In genomic region chr3:99883693-99884092, GRCh38 we compare ENCODE assay signal across 22 cellular contexts.
DNase-seq lines count a peak whose midpoint lies in the region; ATAC-seq, FAIRE-seq and TF ChIP-seq lines count a peak whose summit lies in the region.
"Had no signal": no experiment of that assay in that cellular context is flagged by ENCODE, and none has a peak within 500 bp of the region (broad histone marks: within the 10 kb centered on the region; RNA-seq: fewer than 3 reads in every experiment).

No MANE protein-coding gene starts in this region.

- H3K4me2 ChIP-seq in OCI-LY7 (ENCODE audit: low read length): no peak overlapping the region
- H3K4me2 ChIP-seq: A549 had no signal

- ATAC-seq in T-helper 17 cell (no peak), gastrocnemius medialis (no peak)
- ATAC-seq: A549 had no signal

- H3K9me3 Mint-ChIP-seq in activated naive CD4-positive, alpha-beta T cell treated with anti-CD3 and anti-CD28 coated beads for 36 hours: no peaks in the 10 kb centered on the region
- H3K9me3 Mint-ChIP-seq: CD8-positive, alpha-beta T cell; HFFc6 had no signal

- no peak for TF ChIP-seq POLR2A in GM12891 (IDR thresholded peaks at IDR 0.05; ENCODE audit: low read depth, low read length)
- TF ChIP-seq POLR2A in gastrocnemius medialis (IDR thresholded peaks at IDR 0.05): no peak

- H3K79me2 ChIP-seq in OCI-LY7 (ENCODE audit: insufficient read depth, low read depth, low read length): no peaks in the 10 kb centered on the region

- H3K9me2 ChIP-seq in OCI-LY7 (ENCODE audit: insufficient read depth, low read length): no peaks in the 10 kb centered on the region

- H3K4me3 ChIP-seq in gastrocnemius medialis: no peak overlapping the region
- no peak overlapping the region for H3K4me3 ChIP-seq in OCI-LY7 (ENCODE audit: low read depth, low read length, poor library complexity, severe bottlenecking)
- H3K4me3 ChIP-seq: A549, HAP-1 had no signal

- no peak for TF ChIP-seq CTCF in gastrocnemius medialis (IDR thresholded peaks at IDR 0.05 in 4 of 5, conservative IDR thresholded peaks at IDR 0.05 in 1 of 5)
- TF ChIP-seq CTCF in OCI-LY7 (conservative IDR thresholded peaks at IDR 0.05; ENCODE audit: low read length): no peak

- CTCF ChIA-PET in OCI-LY7 (lab: Charles Lee; ENCODE audit: unreplicated experiment): no interaction called here
- CTCF ChIA-PET in activated naive CD4-positive, alpha-beta T cell treated with anti-CD3 and anti-CD28 coated beads for 36 hours (lab: Charles Lee): no interaction called here

- peak overlapping the region; percentile 2 for H3K4me3 Mint-ChIP-seq in T-helper 17 cell
- H3K4me3 Mint-ChIP-seq in activated naive CD4-positive, alpha-beta T cell treated with anti-CD3 and anti-CD28 coated beads for 36 hours: no peak overlapping the region
- H3K4me3 Mint-ChIP-seq: HFFc6 had no signal

- H2AFZ ChIP-seq in OCI-LY7 (ENCODE audit: low read length): no peak overlapping the region

- no peaks in the 10 kb centered on the region for H3K36me3 Mint-ChIP-seq in T-helper 17 cell (ENCODE audit: low read depth)
- H3K36me3 Mint-ChIP-seq in activated naive CD4-positive, alpha-beta T cell treated with anti-CD3 and anti-CD28 coated beads for 36 hours (ENCODE audit: low read depth): peaks cover 9% of the 10 kb centered on the region

- H3K4me1 ChIP-seq in gastrocnemius medialis (peaks cover 21 to 61% of the 10 kb centered on the region in 2 donors), OCI-LY7 (ENCODE audit: insufficient read depth, low read length, poor library complexity, severe bottlenecking) (no peaks in the 10 kb centered on the region)
- H3K4me1 ChIP-seq: A549, HAP-1 had no signal

- peaks cover 5% of the 10 kb centered on the region; the same call in 1 of the 2 replicates for H4K20me1 ChIP-seq in OCI-LY7 (ENCODE audit: insufficient read depth, low read length)

- H3K4me1 Mint-ChIP-seq in T-helper 17 cell: peaks cover 16% of the 10 kb centered on the region
- peaks cover 19% of the 10 kb centered on the region for H3K4me1 Mint-ChIP-seq in activated naive CD4-positive, alpha-beta T cell treated with anti-CD3 and anti-CD28 coated beads for 36 hours (ENCODE audit: low read depth)

- H3K27ac ChIP-seq in epithelial cell of prostate: peak overlapping the region; percentile 33
- peak overlapping the region; percentile 2 to 93 (median 91) for H3K27ac ChIP-seq in gastrocnemius medialis
- no peak overlapping the region for H3K27ac ChIP-seq in OCI-LY7 (ENCODE audit: low read depth, low read length, poor library complexity, severe bottlenecking)
- H3K27ac ChIP-seq: A549, C4-2B had no signal

- intact Hi-C loops in gastrocnemius medialis (cut with DNase I; ENCODE audit: low total_unique reads) (loop anchor here (2.0 kb wide), 1 partner anchor 33 kb away; no protein-coding TSS in a partner anchor), OCI-LY7 (cut with micrococcal nuclease; ENCODE audit: unreplicated experiment) (no loop called here)
- intact Hi-C loops in activated naive CD4-positive, alpha-beta T cell treated with anti-CD3 and anti-CD28 coated beads for 36 hours (cut with micrococcal nuclease): no loop called here

- POLR2A ChIA-PET in OCI-LY7 (lab: Charles Lee): interaction anchor here (1.1 kb wide), 1 partner anchor 15 kb away, joined by 3 read pairs; no protein-coding TSS in a partner anchor

- DNase-seq in GM12891 (ENCODE audit: insufficient read length, low spot score): no peak
- DNase-seq in T-helper 17 cell: no peak
- DNase-seq in epithelial cell of prostate (ENCODE audit: low read depth, low spot score): no peak
- DNase-seq in gastrocnemius medialis: no peak
- no peak for DNase-seq in OCI-LY7 (ENCODE audit: low spot score)
- DNase-seq in NOMO-1 (lab: John Stamatoyannopoulos, UW; ENCODE audit: unreplicated experiment in 2 of 2): no peak
- no peak for DNase-seq in activated naive CD4-positive, alpha-beta T cell treated with anti-CD3 and anti-CD28 coated beads for 36 hours
- DNase-seq: BE2C; CD8-positive, alpha-beta T cell; COR-L47; DMS153; DMS79 treated with DMSO at 0.1 percent for 48 hours; EL; GOT3; HFFc6 had no signal

- FAIRE-seq in GM12891 (lab: Jason Lieb, UNC): peak; percentile 13
- FAIRE-seq: A549, D721Med, G401.6, GM12892, HTR-8/SVneo had no signal

- H3K9me3 ChIP-seq in T-helper 17 cell (ENCODE audit: control insufficient read depth, low read length, poor library complexity, severe bottlenecking) (no peaks in the 10 kb centered on the region), gastrocnemius medialis (no peaks in the 10 kb centered on the region), OCI-LY7 (ENCODE audit: low read length) (no peaks in the 10 kb centered on the region)
- H3K9me3 ChIP-seq: A549, BE2C, HAP-1 had no signal

- H3K36me3 ChIP-seq in gastrocnemius medialis (no peaks in the 10 kb centered on the region), OCI-LY7 (ENCODE audit: insufficient read depth, low read length) (no peaks in the 10 kb centered on the region)
- H3K36me3 ChIP-seq: BE2C, HAP-1 had no signal

- no peak overlapping the region for H3K27ac Mint-ChIP-seq in T-helper 17 cell
- no peak overlapping the region for H3K27ac Mint-ChIP-seq in activated naive CD4-positive, alpha-beta T cell treated with anti-CD3 and anti-CD28 coated beads for 36 hours
- H3K27ac Mint-ChIP-seq: CD8-positive, alpha-beta T cell; HFFc6 had no signal

- in situ Hi-C loops in gastrocnemius medialis (cut with MboI; ENCODE audit: low sequenced_read_pairs in 4 of 4): no loop called here

- H3K27me3 Mint-ChIP-seq in T-helper 17 cell: no peaks in the 10 kb centered on the region
- H3K27me3 Mint-ChIP-seq in activated naive CD4-positive, alpha-beta T cell treated with anti-CD3 and anti-CD28 coated beads for 36 hours (ENCODE audit: low read depth): no peaks in the 10 kb centered on the region

- BruUV-seq in OCI-LY7 (replicated peaks; lab: Mats Ljungman, UMichigan): no TSS peak

- H3K27me3 ChIP-seq in gastrocnemius medialis: no peaks in the 10 kb centered on the region
- H3K27me3 ChIP-seq: BE2C had no signal

TF ChIP-seq in GM12891, 5 proteins besides CTCF, POLR2A, EP300 and RAD21:
- TF ChIP-seq POLR2AphosphoS5 (IDR thresholded peaks at IDR 0.05; ENCODE audit: low read depth, low read length) (no peak), SPI1 (IDR thresholded peaks at IDR 0.05; ENCODE audit: low read depth, low read length) (no peak), POU2F2 (IDR thresholded peaks at IDR 0.05; ENCODE audit: low read depth, low read length) (no peak), TAF1 (IDR thresholded peaks at IDR 0.05; ENCODE audit: low read depth, low read length) (no peak)
